26 cellular contexts compared by ENCODE assay signal in genomic region chr3:43169987-43170386, GRCh38.
"Had no signal": no experiment of that assay in that cellular context is flagged by ENCODE, and none has a peak within 500 bp of the region (broad histone marks: within the 10 kb centered on the region; RNA-seq: fewer than 3 reads in every experiment).

No MANE protein-coding gene starts in this region.

- H3K36me3 ChIP-seq: SJSA1 had no signal

- H3K27ac ChIP-seq: HL-60, SJSA1 had no signal

- ATAC-seq: T-cell had no signal

- H3K9me3 ChIP-seq: SJSA1, SK-N-SH had no signal

- H3K27me3 ChIP-seq: SJSA1 had no signal

- DNase-seq: KBM-7, MV-4-11, NCI-H1048, NCI-H1105, NCI-H1417, NCI-H1436 treated with DMSO at 0.1 percent for 48 hours, NCI-H1694, NCI-H187 treated with DMSO at 0.1 percent for 48 hours, NCI-H2029 treated with DMSO at 0.1 percent for 48 hours, NCI-H2107, NCI-H2227 treated with DMSO at 0.1 percent for 48 hours, NCI-H446, NCI-H510A, NCI-H524 treated with DMSO at 0.1 percent for 48 hours, NCI-H69, NCI-H774, Right ventricle myocardium superior, RPMI8226, SIG-M5, SK-N-SH, SW 1271, T-cell had no signal

- H3K4me3 ChIP-seq: SJSA1 had no signal

- H3K4me2 ChIP-seq: SK-N-SH had no signal

- H3K9me2 ChIP-seq: SK-N-SH had no signal

- H3K4me3 Mint-ChIP-seq: IgD-negative memory B cell, T-cell had no signal

- H3K4me1 ChIP-seq: SJSA1 had no signal

- H3K27me3 Mint-ChIP-seq: T-cell had no signal

- H3K4me1 Mint-ChIP-seq: IgD-negative memory B cell had no signal

- H3K9ac ChIP-seq: SK-N-SH had no signal

- FAIRE-seq: RCC 7860 had no signal
